1 cellular context compared by ENCODE assay signal in the genomic region with DNA sequence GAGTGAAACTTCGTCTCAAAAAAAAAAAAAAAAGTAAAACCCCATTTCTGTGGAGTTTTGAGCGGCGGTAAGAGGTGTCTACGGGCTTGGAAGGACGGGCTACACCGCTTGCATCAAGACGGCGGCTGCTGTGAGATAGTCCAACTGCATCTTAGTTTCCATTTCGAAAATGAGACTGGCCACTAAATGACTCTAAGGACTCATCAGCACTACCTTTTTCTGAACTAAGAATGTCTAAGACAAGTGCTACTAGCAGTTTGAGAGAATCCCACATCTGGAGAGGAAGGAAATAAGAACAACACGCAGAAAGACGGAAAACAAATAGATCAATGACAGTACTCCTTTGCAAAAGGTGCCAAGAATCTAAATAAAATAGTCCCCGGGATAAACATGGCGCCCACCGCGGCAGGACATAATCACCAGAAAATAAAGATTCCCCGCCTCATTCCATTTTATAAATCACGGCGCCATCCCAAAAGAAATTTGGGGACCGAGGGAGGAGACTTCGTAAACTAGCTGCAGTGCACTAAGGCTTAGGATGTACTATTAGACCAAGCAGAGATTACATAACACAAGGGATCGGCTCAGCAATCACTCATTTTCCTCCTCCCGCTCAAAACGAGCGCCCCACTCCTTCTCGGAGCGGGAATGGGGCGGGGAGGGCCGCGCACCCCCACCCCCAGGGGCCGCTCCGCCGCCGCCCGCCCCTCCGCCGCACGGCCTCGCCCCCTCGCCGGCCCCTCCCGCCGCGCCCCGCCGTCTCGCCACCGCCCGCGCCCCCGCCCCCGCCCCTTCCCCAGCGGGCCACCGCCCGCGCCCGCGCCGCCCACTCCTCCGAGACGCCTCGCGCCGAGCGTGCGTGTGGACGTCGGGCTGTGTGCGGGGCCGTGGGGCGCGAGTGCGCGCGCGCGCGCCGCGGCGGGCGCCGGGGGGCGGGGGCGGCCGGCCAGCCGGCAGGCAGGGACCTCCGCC.
TF ChIP-seq lines count a peak whose summit lies in the region.

No MANE protein-coding gene starts in this region.

TF ChIP-seq in K562, 482 proteins besides CTCF, POLR2A, EP300 and RAD21 (continued from another document):
- TF ChIP-seq, protein P1, sequence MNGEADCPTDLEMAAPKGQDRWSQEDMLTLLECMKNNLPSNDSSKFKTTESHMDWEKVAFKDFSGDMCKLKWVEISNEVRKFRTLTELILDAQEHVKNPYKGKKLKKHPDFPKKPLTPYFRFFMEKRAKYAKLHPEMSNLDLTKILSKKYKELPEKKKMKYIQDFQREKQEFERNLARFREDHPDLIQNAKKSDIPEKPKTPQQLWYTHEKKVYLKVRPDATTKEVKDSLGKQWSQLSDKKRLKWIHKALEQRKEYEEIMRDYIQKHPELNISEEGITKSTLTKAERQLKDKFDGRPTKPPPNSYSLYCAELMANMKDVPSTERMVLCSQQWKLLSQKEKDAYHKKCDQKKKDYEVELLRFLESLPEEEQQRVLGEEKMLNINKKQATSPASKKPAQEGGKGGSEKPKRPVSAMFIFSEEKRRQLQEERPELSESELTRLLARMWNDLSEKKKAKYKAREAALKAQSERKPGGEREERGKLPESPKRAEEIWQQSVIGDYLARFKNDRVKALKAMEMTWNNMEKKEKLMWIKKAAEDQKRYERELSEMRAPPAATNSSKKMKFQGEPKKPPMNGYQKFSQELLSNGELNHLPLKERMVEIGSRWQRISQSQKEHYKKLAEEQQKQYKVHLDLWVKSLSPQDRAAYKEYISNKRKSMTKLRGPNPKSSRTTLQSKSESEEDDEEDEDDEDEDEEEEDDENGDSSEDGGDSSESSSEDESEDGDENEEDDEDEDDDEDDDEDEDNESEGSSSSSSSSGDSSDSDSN (IDR thresholded peaks at IDR 0.05; ENCODE audit: borderline replicate concordance in 1 of 2, low read depth in 2 of 2, low read length in 2 of 2) = no peak
- 0 out of 2 replicates have a peak, but pooled peaks have one; percentile 1 for TF ChIP-seq FOSL1 (tag; conservative IDR thresholded peaks at IDR 0.05)
